21 cellular contexts compared by ENCODE assay signal in the genomic region with DNA sequence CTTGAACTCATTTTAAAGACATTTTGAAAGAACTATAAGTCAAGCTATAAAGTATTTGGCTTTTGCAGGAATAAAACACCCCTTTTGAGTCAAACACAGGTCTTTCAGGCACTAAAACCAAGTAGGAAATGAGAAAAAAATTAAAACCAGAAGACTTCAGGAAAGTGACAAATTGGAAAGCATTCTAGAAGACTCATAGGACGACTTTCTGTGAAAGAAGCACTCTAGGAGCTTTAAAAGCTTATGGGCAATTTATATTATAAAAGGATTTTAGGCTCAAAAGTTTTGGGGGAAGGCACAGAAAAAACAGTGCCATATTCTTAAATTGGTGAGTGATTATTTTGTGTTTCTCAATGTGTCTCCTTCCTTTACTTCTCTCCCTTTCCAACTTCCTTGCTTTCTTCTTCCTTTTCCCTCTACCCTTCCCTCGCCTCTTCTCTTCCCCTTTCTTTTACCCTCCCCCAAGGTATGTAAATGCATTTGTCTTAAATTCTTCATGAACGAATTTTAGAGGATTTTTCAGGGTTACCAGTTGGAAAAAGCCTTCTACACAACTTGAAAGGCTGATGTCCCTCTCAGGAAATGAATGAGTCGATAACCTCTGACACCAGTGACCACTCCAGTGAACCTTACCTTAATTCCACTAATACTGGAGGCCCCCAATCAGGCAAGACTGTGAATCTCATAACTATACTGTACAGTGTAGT. TPM values are rescaled to one million over a fixed set of nuclear protein-coding genes. Genes with fewer than 3 reads are reported as not detected.
A peak's percentile ranks its signal among the peaks of the same experiment; 100 is the strongest.
DNase-seq lines count a peak whose midpoint lies in the region; ATAC-seq and TF ChIP-seq lines count a peak whose summit lies in the region.
"Had no signal": no experiment of that assay in that cellular context is flagged by ENCODE, and none has a peak within 500 bp of the region (broad histone marks: within the 10 kb centered on the region; RNA-seq: fewer than 3 reads in every experiment).

No MANE protein-coding gene starts in this region.

- peaks cover 3% of the 10 kb centered on the region for H3K9me3 Mint-ChIP-seq in activated CD4-positive, alpha-beta T cell treated with anti-CD3 and anti-CD28 coated beads for 36 hours (ENCODE audit: low read depth)

- no peak overlapping the region for H4K12ac ChIP-seq in trophoblast cell (ENCODE audit: low read depth, low read length)

- H4K91ac ChIP-seq in trophoblast cell (ENCODE audit: low read depth, low read length): no peak overlapping the region

- WGBS in hepatocyte (ENCODE audit: low lambda C conversion rate, missing lambda C conversion rate): 23% methylated on average over 4 of the region's 4 CpGs
- no CpG with 5 or more reads among the region's 4 CpGs for WGBS in trophoblast cell (ENCODE audit: extremely low coverage, insufficient coverage, insufficient read length)

- intact Hi-C loops in activated CD4-positive, alpha-beta T cell treated with anti-CD3 and anti-CD28 coated beads for 36 hours (cut with DNase I, micrococcal nuclease): no loop called here

- H3K4me2 ChIP-seq in hepatocyte (peak overlapping the region; percentile 74), trophoblast cell (ENCODE audit: low read length) (peak overlapping the region; percentile 77)
- H3K4me2 ChIP-seq: BLaER1 treated with 17β-estradiol and CSF1 and Interleukin-3, amounts not matched to agents 10 nM and 100 nM had no signal

- H3K14ac ChIP-seq in trophoblast cell (ENCODE audit: low read length): no peak overlapping the region

- no peak overlapping the region for H3K4me3 Mint-ChIP-seq in activated CD4-positive, alpha-beta T cell treated with anti-CD3 and anti-CD28 coated beads for 36 hours
- H3K4me3 Mint-ChIP-seq: activated naive CD4-positive, alpha-beta T cell treated with anti-CD3 and anti-CD28 coated beads, Interleukin-2, amount 50 U/mL, for 24 hours; stimulated activated naive CD8-positive, alpha-beta T cell treated with anti-CD3 and anti-CD28 coated beads, Interleukin-15, Interleukin-2, amounts not matched to agents 100 ng/mL and 50 ng/mL, for 24 hours had no signal

- H3K27me3 ChIP-seq in hepatocyte (peaks cover 27% of the 10 kb centered on the region), trophoblast cell (ENCODE audit: insufficient read depth, low read length) (no peaks in the 10 kb centered on the region)

- CTCF ChIA-PET in activated CD4-positive, alpha-beta T cell treated with anti-CD3 and anti-CD28 coated beads for 36 hours (lab: Charles Lee): interaction anchor here (0.6 kb wide), 1 partner anchor 1833 kb away, joined by 3 read pairs; no protein-coding TSS in a partner anchor

- peak overlapping the region; percentile 36; the same call in 1 of the 2 replicates for H3K4me3 ChIP-seq in SK-N-MC
- H3K4me3 ChIP-seq in hepatocyte: no peak overlapping the region
- H3K4me3 ChIP-seq in trophoblast cell (ENCODE audit: low read depth, low read length): no peak overlapping the region
- H3K4me3 ChIP-seq: BLaER1 treated with 17β-estradiol and CSF1 and Interleukin-3, amounts not matched to agents 10 nM and 100 nM; esophagus squamous epithelium; heart right ventricle had no signal

- DNase-seq in NCI-H2227 (lab: John Stamatoyannopoulos, UW; ENCODE audit: unreplicated experiment) (peak; percentile 11), NCI-H2227 treated with DMSO at 0.1 percent for 48 hours (lab: John Stamatoyannopoulos, UW) (no peak), SK-N-MC (ENCODE audit: low read depth, low spot score) (no peak), hepatocyte (ENCODE audit: low spot score) (no peak), trophoblast cell (no peak), DMS53 treated with DMSO at 0.1 percent for 48 hours (lab: John Stamatoyannopoulos, UW; ENCODE audit: unreplicated experiment) (no peak), NCI-H1105 treated with DMSO at 0.1 percent for 48 hours (lab: John Stamatoyannopoulos, UW) (no peak)
- DNase-seq in activated CD4-positive, alpha-beta T cell treated with anti-CD3 and anti-CD28 coated beads for 36 hours: no peak
- DNase-seq: activated CD4-positive, alpha-beta T cell treated with anti-CD3 and anti-CD28 coated beads, Interleukin-2, amount 50 U/mL, for 1 hour; brain microvascular endothelial cell; dermis blood vessel endothelial cell; DMS53; esophagus squamous epithelium; heart right ventricle; left colon; NCI-H1694 had no signal

- H2AFZ ChIP-seq in hepatocyte (no peak overlapping the region), trophoblast cell (ENCODE audit: insufficient read depth, low read length, poor library complexity) (no peak overlapping the region)

- H3K79me1 ChIP-seq in trophoblast cell (ENCODE audit: low read length): peaks cover 21% of the 10 kb centered on the region

- POLR2A ChIA-PET in activated CD4-positive, alpha-beta T cell treated with anti-CD3 and anti-CD28 coated beads for 36 hours (lab: Charles Lee): no interaction called here

- no peaks in the 10 kb centered on the region for H3K9me2 ChIP-seq in hepatocyte (replicated peaks; ENCODE audit: insufficient read depth)

- H3K27me3 Mint-ChIP-seq in activated CD4-positive, alpha-beta T cell treated with anti-CD3 and anti-CD28 coated beads for 36 hours: peaks cover 67% of the 10 kb centered on the region

- H4K20me1 ChIP-seq in hepatocyte (ENCODE audit: insufficient read depth, poor library complexity, severe bottlenecking): no peaks in the 10 kb centered on the region
- H4K20me1 ChIP-seq: BLaER1 treated with 17β-estradiol and CSF1 and Interleukin-3, amounts not matched to agents 10 nM and 100 nM had no signal

- H3K79me2 ChIP-seq in hepatocyte (peaks cover 9% of the 10 kb centered on the region), trophoblast cell (ENCODE audit: control insufficient read depth, insufficient read depth, low read length, poor library complexity) (peaks cover 4% of the 10 kb centered on the region)

- H3K36me3 ChIP-seq in SK-N-MC (ENCODE audit: insufficient read depth, low read length) (peaks cover 4% of the 10 kb centered on the region; the same call in 1 of the 2 replicates), hepatocyte (replicated peaks; ENCODE audit: insufficient read depth, low read depth) (no peaks in the 10 kb centered on the region), trophoblast cell (ENCODE audit: control insufficient read depth in 1 of 2, insufficient read depth in 2 of 2, low read length in 2 of 2) (no peaks in the 10 kb centered on the region)
- H3K36me3 ChIP-seq: BLaER1 treated with 17β-estradiol and CSF1 and Interleukin-3, amounts not matched to agents 10 nM and 100 nM; brain microvascular endothelial cell; esophagus squamous epithelium; heart right ventricle had no signal

- H4K8ac ChIP-seq in trophoblast cell (ENCODE audit: low read depth, low read length): no peak overlapping the region

- H2AK5ac ChIP-seq in trophoblast cell (ENCODE audit: low read length): no peak overlapping the region

- no peaks in the 10 kb centered on the region for H3K9me3 ChIP-seq in SK-N-MC (ENCODE audit: low read depth, low read length)
- no peaks in the 10 kb centered on the region for H3K9me3 ChIP-seq in hepatocyte (ENCODE audit: low read depth)
- no peaks in the 10 kb centered on the region for H3K9me3 ChIP-seq in trophoblast cell (ENCODE audit: insufficient read depth, low read depth, low read length)
- H3K9me3 ChIP-seq: heart right ventricle had no signal

- no peak overlapping the region for H2BK120ac ChIP-seq in trophoblast cell (ENCODE audit: insufficient read depth, low read length, poor library complexity)

- H3K27ac ChIP-seq in SK-N-MC: 0 out of 2 replicates have a peak overlapping the region, but pooled peaks have one; percentile 25
- no peak overlapping the region for H3K27ac ChIP-seq in hepatocyte
- peak overlapping the region; percentile 93 for H3K27ac ChIP-seq in trophoblast cell (ENCODE audit: low read depth, low read length)
- H3K27ac ChIP-seq: 22Rv1; BLaER1 treated with 17β-estradiol and CSF1 and Interleukin-3, amounts not matched to agents 10 nM and 100 nM; brain microvascular endothelial cell; esophagus squamous epithelium; heart right ventricle had no signal

- H3K4ac ChIP-seq in trophoblast cell (ENCODE audit: low read depth, low read length): no peak overlapping the region

- no peak for ATAC-seq in activated CD4-positive, alpha-beta T cell treated with anti-CD3 and anti-CD28 coated beads for 36 hours
- ATAC-seq: heart right ventricle, left colon had no signal

- no peak overlapping the region for H2BK12ac ChIP-seq in trophoblast cell (ENCODE audit: low read length)

- H3K18ac ChIP-seq in trophoblast cell (ENCODE audit: low read length): no peak overlapping the region

- H3K9ac ChIP-seq in SK-N-MC (ENCODE audit: insufficient read length) (peak overlapping the region; percentile 11), trophoblast cell (ENCODE audit: low read length) (no peak overlapping the region)
- H3K9ac ChIP-seq: BLaER1 treated with 17β-estradiol and CSF1 and Interleukin-3, amounts not matched to agents 10 nM and 100 nM had no signal

- H3K23ac ChIP-seq in trophoblast cell (ENCODE audit: low read length): no peak overlapping the region

- peaks cover 15% of the 10 kb centered on the region for H3K4me1 Mint-ChIP-seq in activated CD4-positive, alpha-beta T cell treated with anti-CD3 and anti-CD28 coated beads for 36 hours

- no peaks in the 10 kb centered on the region for H3K4me1 ChIP-seq in hepatocyte (ENCODE audit: insufficient read depth)
- no peaks in the 10 kb centered on the region for H3K4me1 ChIP-seq in trophoblast cell (ENCODE audit: control insufficient read depth in 1 of 2, insufficient read depth in 2 of 2, low read length in 2 of 2)
- H3K4me1 ChIP-seq: BLaER1 treated with 17β-estradiol and CSF1 and Interleukin-3, amounts not matched to agents 10 nM and 100 nM had no signal

- no peak overlapping the region for H3K27ac Mint-ChIP-seq in activated CD4-positive, alpha-beta T cell treated with anti-CD3 and anti-CD28 coated beads for 36 hours
- H3K27ac Mint-ChIP-seq: stimulated activated naive CD8-positive, alpha-beta T cell treated with anti-CD3 and anti-CD28 coated beads, Interleukin-15, Interleukin-2, amounts not matched to agents 100 ng/mL and 50 ng/mL, for 24 hours had no signal

- TF ChIP-seq CTCF in hepatocyte (IDR thresholded peaks at IDR 0.05; ENCODE audit: poor library complexity): no peak

- H2BK5ac ChIP-seq in trophoblast cell (ENCODE audit: low read depth, low read length, poor library complexity): no peak overlapping the region

- H3K36me3 Mint-ChIP-seq in activated CD4-positive, alpha-beta T cell treated with anti-CD3 and anti-CD28 coated beads for 36 hours (ENCODE audit: low read depth): peaks cover 3% of the 10 kb centered on the region

RNA-seq across cellular contexts. Expression of gene LIN28B, which starts 2.7 kb away (rescaled TPM):
- 8.6 and 8.9 TPM in 2 replicates for total RNA-seq in hepatocyte
- 1.8 and 3.2 TPM in 2 replicates for polyA plus RNA-seq in hepatocyte
- polyA plus RNA-seq in trophoblast cell (2013): 34.6 and 34.8 TPM in 2 replicates
- not detected for total RNA-seq in activated CD4-positive, alpha-beta T cell treated with anti-CD3 and anti-CD28 coated beads for 36 hours
- total RNA-seq: dermis blood vessel endothelial cell, esophagus squamous epithelium, heart right ventricle, left colon, ureter had no signal
- polyA plus RNA-seq: heart right ventricle had no signal
